Comparison of ENCODE assay signal across 11 cellular contexts in the genomic region with DNA sequence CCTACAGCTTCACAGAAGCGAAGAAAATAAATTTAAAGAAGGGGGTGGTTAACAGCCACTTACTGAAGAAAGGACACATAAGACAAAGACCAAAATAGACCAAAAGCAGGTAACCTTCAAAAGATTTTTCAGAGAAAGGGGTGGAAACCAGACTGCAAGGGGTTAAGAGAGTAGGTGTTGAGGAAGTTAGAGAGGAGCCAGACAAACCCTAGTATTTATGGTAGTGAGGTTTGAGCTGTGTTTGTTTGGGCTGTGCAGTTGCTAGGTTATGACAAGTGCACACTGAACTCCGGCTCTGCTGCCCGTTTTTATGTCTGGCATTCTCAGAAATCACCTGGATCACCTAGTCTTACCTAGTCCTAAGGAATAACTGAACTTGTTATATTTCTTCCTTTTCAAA. TPM values are rescaled to one million over a fixed set of nuclear protein-coding genes. Genes with fewer than 3 reads are reported as not detected.
DNase-seq lines count a peak whose midpoint lies in the region; ATAC-seq lines count a peak whose summit lies in the region.
"Had no signal": no experiment of that assay in that cellular context is flagged by ENCODE, and none has a peak within 500 bp of the region (broad histone marks: within the 10 kb centered on the region; RNA-seq: fewer than 3 reads in every experiment).

No MANE protein-coding gene starts in this region.

- no peak overlapping the region for H2BK120ac ChIP-seq in neuronal stem cell (ENCODE audit: low read depth, low read length)

- no peak overlapping the region for H3K23ac ChIP-seq in neuronal stem cell (ENCODE audit: low read depth, low read length, poor library complexity)

- no peaks in the 10 kb centered on the region for H3K27me3 ChIP-seq in neuronal stem cell (ENCODE audit: control insufficient read depth in 3 of 3, insufficient read depth in 3 of 3, low read depth in 1 of 3, low read length in 3 of 3)

- H3K4me2 ChIP-seq in neuronal stem cell (ENCODE audit: insufficient read depth, low read length, poor library complexity, severe bottlenecking), result no peak overlapping the region

- WGBS in neuronal stem cell (ENCODE audit: extremely low coverage in 2 of 2, insufficient read length in 2 of 2, insufficient replicate concordance in 1 of 2), 2 donors, result no CpG with 5 or more reads among the region's 3 CpGs

- H2AFZ ChIP-seq in neuronal stem cell (ENCODE audit: low read length), result no peak overlapping the region

- no peaks in the 10 kb centered on the region for H3K27me3 Mint-ChIP-seq in activated T-cell treated with anti-CD3 and anti-CD28 coated beads, Interleukin-2, amount 50 U/mL, for 4 hours (ENCODE audit: low read depth)
- no peaks in the 10 kb centered on the region for H3K27me3 Mint-ChIP-seq in activated T-cell treated with anti-CD3 and anti-CD28 coated beads, Interleukin-2, amount 50 U/mL, for 24 hours
- H3K27me3 Mint-ChIP-seq in stimulated activated naive B cell treated with anti-CD40 and anti-IgM and Interleukin-4, amounts not matched to agents 10 μg/mL and 1 μg/mL and 100 μg/mL, for 72 hours, result no peaks in the 10 kb centered on the region

- H2AK5ac ChIP-seq in neuronal stem cell (ENCODE audit: low read depth, low read length), result no peak overlapping the region

- H3K36me3 Mint-ChIP-seq in activated T-cell treated with anti-CD3 and anti-CD28 coated beads, Interleukin-2, amount 50 U/mL, for 4 hours (ENCODE audit: insufficient read depth), result peaks cover 10% of the 10 kb centered on the region
- H3K36me3 Mint-ChIP-seq in activated T-cell treated with anti-CD3 and anti-CD28 coated beads, Interleukin-2, amount 50 U/mL, for 24 hours (ENCODE audit: low read depth), result peaks cover 10% of the 10 kb centered on the region
- H3K36me3 Mint-ChIP-seq in stimulated activated naive B cell treated with anti-CD40 and anti-IgM and Interleukin-4, amounts not matched to agents 10 μg/mL and 1 μg/mL and 100 μg/mL, for 72 hours, result peaks cover 7 to 10% of the 10 kb centered on the region in 2 donors

- no peak overlapping the region for H3K18ac ChIP-seq in neuronal stem cell (ENCODE audit: low read length)

- DNase-seq in activated T-cell treated with anti-CD3 and anti-CD28 coated beads, Interleukin-2, amount 50 U/mL, for 4 hours, result no peak
- DNase-seq in activated T-cell treated with anti-CD3 and anti-CD28 coated beads, Interleukin-2, amount 50 U/mL, for 24 hours, result no peak
- DNase-seq in NCI-H510A treated with DMSO at 0.1 percent for 48 hours (lab: John Stamatoyannopoulos, UW) (peak; percentile 14), Right ventricle myocardium superior (no peak), SHP77 (lab: John Stamatoyannopoulos, UW) (no peak), neuronal stem cell (ENCODE audit: low spot score) (no peak)
- peak; percentile 19 for DNase-seq in stimulated activated naive B cell treated with anti-CD40 and anti-IgM and Interleukin-4, amounts not matched to agents 10 μg/mL and 1 μg/mL and 100 μg/mL, for 72 hours
- DNase-seq: NCI-H2029, SHP77 treated with DMSO at 0.1 percent for 48 hours had no signal

- H3K4me1 Mint-ChIP-seq in activated T-cell treated with anti-CD3 and anti-CD28 coated beads, Interleukin-2, amount 50 U/mL, for 4 hours (ENCODE audit: low read depth), result peaks cover 35% of the 10 kb centered on the region
- H3K4me1 Mint-ChIP-seq in activated T-cell treated with anti-CD3 and anti-CD28 coated beads, Interleukin-2, amount 50 U/mL, for 24 hours (ENCODE audit: low read depth), result peaks cover 35% of the 10 kb centered on the region
- peaks cover 17 to 42% of the 10 kb centered on the region in 2 donors for H3K4me1 Mint-ChIP-seq in stimulated activated naive B cell treated with anti-CD40 and anti-IgM and Interleukin-4, amounts not matched to agents 10 μg/mL and 1 μg/mL and 100 μg/mL, for 72 hours

- no peak overlapping the region for H3K27ac ChIP-seq in neuronal stem cell (replicated peaks; ENCODE audit: low read length)

- H2BK5ac ChIP-seq in neuronal stem cell (ENCODE audit: low read length), result no peak overlapping the region

- no peak overlapping the region for H2BK12ac ChIP-seq in neuronal stem cell (ENCODE audit: low read length)

- H3K27ac Mint-ChIP-seq in activated T-cell treated with anti-CD3 and anti-CD28 coated beads, Interleukin-2, amount 50 U/mL, for 24 hours, result no peak overlapping the region
- peak overlapping the region; percentile 68 for H3K27ac Mint-ChIP-seq in stimulated activated naive B cell treated with anti-CD40 and anti-IgM and Interleukin-4, amounts not matched to agents 10 μg/mL and 1 μg/mL and 100 μg/mL, for 72 hours

- H4K8ac ChIP-seq in neuronal stem cell (ENCODE audit: low read depth, low read length), result no peak overlapping the region

- H3K4me3 ChIP-seq in neuronal stem cell (ENCODE audit: low read length in 2 of 2), result no peak overlapping the region
- H3K4me3 ChIP-seq: lung had no signal

- H4K91ac ChIP-seq in neuronal stem cell (ENCODE audit: low read depth, low read length, poor library complexity), result no peak overlapping the region

- no peak overlapping the region for H3K14ac ChIP-seq in neuronal stem cell (ENCODE audit: low read length)

- H3K9me3 Mint-ChIP-seq in activated T-cell treated with anti-CD3 and anti-CD28 coated beads, Interleukin-2, amount 50 U/mL, for 4 hours, result no peaks in the 10 kb centered on the region
- no peaks in the 10 kb centered on the region for H3K9me3 Mint-ChIP-seq in activated T-cell treated with anti-CD3 and anti-CD28 coated beads, Interleukin-2, amount 50 U/mL, for 24 hours
- H3K9me3 Mint-ChIP-seq in stimulated activated naive B cell treated with anti-CD40 and anti-IgM and Interleukin-4, amounts not matched to agents 10 μg/mL and 1 μg/mL and 100 μg/mL, for 72 hours, result no peaks in the 10 kb centered on the region

- no peak overlapping the region for H3K9ac ChIP-seq in neuronal stem cell (ENCODE audit: low read depth, low read length, poor library complexity)

- no peak overlapping the region for H3K4ac ChIP-seq in neuronal stem cell (ENCODE audit: low read length)

- H3K79me1 ChIP-seq in neuronal stem cell (ENCODE audit: low read depth, low read length), result no peaks in the 10 kb centered on the region

- ATAC-seq in activated T-cell treated with anti-CD3 and anti-CD28 coated beads, Interleukin-2, amount 50 U/mL, for 4 hours, result peak; percentile 38 to 50
- ATAC-seq in Right ventricle myocardium superior (ENCODE audit: poor library complexity), result peak; percentile 96
- ATAC-seq in stimulated activated naive B cell treated with anti-CD40 and anti-IgM and Interleukin-4, amounts not matched to agents 10 μg/mL and 1 μg/mL and 100 μg/mL, for 72 hours (replicated peaks), result peak; percentile 75
- no peak for ATAC-seq in HG02870 (IDR thresholded peaks at IDR 0.05; ENCODE audit: unreplicated experiment)

- intact Hi-C loops in Right ventricle myocardium superior (cut with DNase I), result no loop called here

- no peaks in the 10 kb centered on the region for H3K9me3 ChIP-seq in neuronal stem cell (replicated peaks in 1 of 2; ENCODE audit: control insufficient read depth in 2 of 2, insufficient read depth in 1 of 2, low read depth in 1 of 2, low read length in 2 of 2)

- peaks cover 0 to 21% of the 10 kb centered on the region in 2 donors for H3K36me3 ChIP-seq in neuronal stem cell (replicated peaks in 1 of 2; ENCODE audit: control insufficient read depth in 2 of 2, insufficient read depth in 2 of 2, low read length in 2 of 2)

- H3K4me3 Mint-ChIP-seq in activated T-cell treated with anti-CD3 and anti-CD28 coated beads, Interleukin-2, amount 50 U/mL, for 4 hours, result no peak overlapping the region
- no peak overlapping the region for H3K4me3 Mint-ChIP-seq in activated T-cell treated with anti-CD3 and anti-CD28 coated beads, Interleukin-2, amount 50 U/mL, for 24 hours
- H3K4me3 Mint-ChIP-seq in stimulated activated naive B cell treated with anti-CD40 and anti-IgM and Interleukin-4, amounts not matched to agents 10 μg/mL and 1 μg/mL and 100 μg/mL, for 72 hours, result no peak overlapping the region

- no peak overlapping the region for H2BK15ac ChIP-seq in neuronal stem cell (ENCODE audit: low read length)

- H3K4me1 ChIP-seq in neuronal stem cell (ENCODE audit: control insufficient read depth in 2 of 2, insufficient read depth in 1 of 2, low read depth in 1 of 2, low read length in 2 of 2), result peaks cover 0 to 3% of the 10 kb centered on the region in 2 donors

RNA-seq across cellular contexts. Expression of a gene that starts 22.8 kb away (rescaled TPM):
- 100 to 1,000 TPM; 177 to 196 (median 189) TPM for total RNA-seq in activated T-cell treated with anti-CD3 and anti-CD28 coated beads, Interleukin-2, amount 50 U/mL, for 4 hours
- 69.2 TPM for total RNA-seq in Right ventricle myocardium superior
- 135 TPM for polyA plus RNA-seq in neuronal stem cell (2013, experiment 1 of 2)
- polyA plus RNA-seq in neuronal stem cell (2013, experiment 2 of 2), result 136 TPM

RNA-seq across cellular contexts. Expression of a gene that starts 28.3 kb away (rescaled TPM):
- total RNA-seq in activated T-cell treated with anti-CD3 and anti-CD28 coated beads, Interleukin-2, amount 50 U/mL, for 4 hours, result 10 to 100 TPM; 28.1 to 31.6 (median 30.1) TPM
- total RNA-seq in Right ventricle myocardium superior, result 87.7 TPM
- polyA plus RNA-seq in neuronal stem cell (2013, experiment 1 of 2), result 48.2 TPM
- 49.8 TPM for polyA plus RNA-seq in neuronal stem cell (2013, experiment 2 of 2)

Comparison
In these comparisons a context has a peak if more than half of its experiments do, and no peak if none do; other contexts are left out.
1. DNase-seq: peak in NCI-H510A treated with DMSO at 0.1 percent for 48 hours (single experiment) and stimulated activated naive B cell treated with anti-CD40 and anti-IgM and Interleukin-4, amounts not matched to agents 10 μg/mL and 1 μg/mL and 100 μg/mL, for 72 hours (single experiment); none in activated T-cell treated with anti-CD3 and anti-CD28 coated beads, Interleukin-2, amount 50 U/mL, for 4 hours (single experiment), activated T-cell treated with anti-CD3 and anti-CD28 coated beads, Interleukin-2, amount 50 U/mL, for 24 hours (single experiment), Right ventricle myocardium superior (single experiment), SHP77 (0 of 2) and neuronal stem cell (single experiment).